Comparison of ENCODE assay signal across 8 cellular contexts in genomic region chr9:4762108-4762888, GRCh38. TPM values are rescaled to one million over a fixed set of nuclear protein-coding genes. Genes with fewer than 3 reads are reported as not detected.
A peak's percentile ranks its signal among the peaks of the same experiment; 100 is the strongest.
DNase-seq lines count a peak whose midpoint lies in the region; ATAC-seq and TF ChIP-seq lines count a peak whose summit lies in the region.

No MANE protein-coding gene starts in this region.

- H3K27me3 Mint-ChIP-seq in CD14-positive monocyte (ENCODE audit: low read depth in 3 of 3) = peaks cover 15 to 28% (median 16%) of the 10 kb centered on the region in 3 donors

- H3K36me3 Mint-ChIP-seq in CD14-positive monocyte = peaks cover 0 to 3% of the 10 kb centered on the region in 2 donors

- H3K9ac ChIP-seq in mucosa of rectum (ENCODE audit: low read depth in 1 of 2, low read length in 2 of 2) = peak overlapping the region; percentile 70 to 78

- H3K36me3 ChIP-seq in mucosa of rectum (ENCODE audit: control insufficient read depth in 2 of 2, insufficient read depth in 2 of 2, low read length in 2 of 2) = no peaks in the 10 kb centered on the region

- ATAC-seq in GM19351 (IDR thresholded peaks at IDR 0.05; ENCODE audit: unreplicated experiment) (peak; percentile 89), HG03457 (IDR thresholded peaks at IDR 0.05; ENCODE audit: unreplicated experiment) (peak; percentile 74)

- H3K27me3 ChIP-seq in mucosa of rectum (ENCODE audit: control insufficient read depth in 2 of 2, insufficient read depth in 2 of 2, low read length in 2 of 2) = no peaks in the 10 kb centered on the region

- peak; percentile 80 for TF ChIP-seq CTCF in CD14-positive monocyte (IDR thresholded peaks at IDR 0.05)
- peak; percentile 88 for TF ChIP-seq CTCF in epithelial cell of esophagus (IDR thresholded peaks at IDR 0.05; ENCODE audit: insufficient read depth, low read depth, low read length, missing control alignments)

- peaks cover 51% of the 10 kb centered on the region for H3K4me1 Mint-ChIP-seq in CD14-positive monocyte

- H3K4me3 ChIP-seq in epithelial cell of esophagus (ENCODE audit: low read length) (no peak overlapping the region), mucosa of rectum (ENCODE audit: low read length in 2 of 2) (peak overlapping the region; percentile 65 to 78)

- peak overlapping the region; percentile 87 to 97 (median 96) for H3K27ac Mint-ChIP-seq in CD14-positive monocyte

- DNase-seq in CD14-positive monocyte (ENCODE audit: low spot score) = no peak
- peak; percentile 72 for DNase-seq in NCI-H82 (lab: John Stamatoyannopoulos, UW)
- DNase-seq in activated CD8-positive, alpha-beta memory T cell treated with anti-CD3 and anti-CD28 coated beads, Interleukin-2, amount 50 U/mL, for 1 hour (ENCODE audit: extremely low read depth) = peak; percentile 51
- peak; percentile 86 for DNase-seq in epithelial cell of esophagus (ENCODE audit: low read depth)
- DNase-seq in stimulated activated CD8-positive, alpha-beta memory T cell treated with anti-CD3 and anti-CD28 coated beads, Interleukin-4, amount 100 ng/mL, for 4 hours (ENCODE audit: low read depth in 2 of 2, low spot score in 1 of 2) = peak; percentile 49 to 76

- intact Hi-C loops in CD14-positive monocyte (cut with micrococcal nuclease) = loop anchor here (2.0 to 5.0 kb wide), 2 partner anchors 31 to 35 kb away; partner anchors contain the start of gene RCL1 (in 1 of the 2)

- peaks cover 2 to 13% of the 10 kb centered on the region in 2 donors for H3K4me1 ChIP-seq in mucosa of rectum (ENCODE audit: control insufficient read depth in 2 of 2, insufficient read depth in 2 of 2, low read length in 2 of 2)

- H3K27ac ChIP-seq in mucosa of rectum (ENCODE audit: low read depth in 2 of 2, low read length in 2 of 2) = peak overlapping the region; percentile 82 to 84

- no peaks in the 10 kb centered on the region for H3K9me3 ChIP-seq in mucosa of rectum (ENCODE audit: control insufficient read depth in 2 of 2, low read length in 2 of 2)

- peaks cover 0 to 4% (median 0%) of the 10 kb centered on the region in 7 donors for H3K9me3 Mint-ChIP-seq in CD14-positive monocyte

- H3K4me3 Mint-ChIP-seq in CD14-positive monocyte = peak overlapping the region; percentile 73 to 88

RNA-seq across cellular contexts. Expression of gene AK3, which starts 21.3 kb away (rescaled TPM):
- 10 to 100 TPM; 13.8 to 14.5 TPM for polyA plus RNA-seq in CD14-positive monocyte

RNA-seq across cellular contexts. Expression of gene RCL1, which starts 30.4 kb away (rescaled TPM):
- 1 to 10 TPM; 3.0 TPM for polyA plus RNA-seq in CD14-positive monocyte
